ENCODE assay signal across 12 cellular contexts in the genomic region with DNA sequence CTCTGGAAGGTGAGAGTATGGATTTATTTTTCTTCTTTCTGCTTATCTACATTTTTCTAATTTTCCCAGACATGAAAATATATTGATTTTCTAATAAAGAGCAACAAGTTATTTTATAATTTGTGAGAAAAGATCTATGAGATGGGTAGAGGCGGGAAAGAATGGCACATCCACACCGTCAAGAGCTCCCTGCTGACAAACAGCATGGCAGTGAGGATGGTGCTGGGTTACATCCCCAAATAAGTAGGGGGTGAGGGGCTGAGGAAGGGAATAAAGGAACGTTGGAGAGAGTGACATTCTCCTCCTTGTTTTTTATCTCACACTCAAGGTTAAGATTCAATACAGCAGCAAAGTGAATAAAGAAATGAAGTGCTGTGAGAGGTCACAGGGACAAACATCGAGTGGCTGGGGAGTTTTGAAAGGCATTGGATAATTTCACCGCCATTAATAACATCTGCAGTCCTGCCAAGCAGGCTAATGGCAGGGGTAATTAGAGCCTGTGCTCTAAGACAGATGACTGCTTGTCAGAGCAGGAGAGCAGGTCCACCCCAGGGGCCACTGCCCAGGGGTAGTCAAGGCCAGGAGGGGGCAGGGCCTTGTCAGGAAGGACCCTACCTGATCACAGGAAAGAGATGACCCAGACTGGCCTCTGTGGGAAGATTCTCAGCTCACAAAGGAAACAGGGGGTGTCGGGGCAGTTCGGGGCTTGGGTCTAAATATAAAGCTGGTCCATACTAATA.
"Had no signal": no experiment of that assay in that cellular context is flagged by ENCODE, and none has a peak within 500 bp of the region (broad histone marks: within the 10 kb centered on the region; RNA-seq: fewer than 3 reads in every experiment).

No MANE protein-coding gene starts in this region.

- ATAC-seq: activated CD4-positive, CD25-positive, alpha-beta regulatory T cell treated with anti-CD3 and anti-CD28 coated beads, Interleukin-2, amount 50 U/mL, for 24 hours; activated T-helper 17 cell treated with anti-CD3 and anti-CD28 coated beads, Interleukin-2, amount 50 U/mL, for 72 hours; natural killer cell; stimulated activated effector memory CD8-positive, alpha-beta T cell treated with anti-CD3 and anti-CD28 coated beads, Interleukin-12 subunit alpha, Interleukin-12 subunit beta, amount 100 ng/mL, for 72 hours had no signal

- H3K4me1 ChIP-seq: thyroid gland had no signal

- H3K36me3 ChIP-seq: left ventricle myocardium inferior, thyroid gland had no signal

- H3K27ac ChIP-seq: epithelial cell of prostate, left ventricle myocardium inferior, thyroid gland had no signal

- H3K4me3 ChIP-seq: left ventricle myocardium inferior, thyroid gland had no signal

- H3K27me3 ChIP-seq: thyroid gland had no signal

- H3K4me3 Mint-ChIP-seq: activated naive CD4-positive, alpha-beta T cell treated with anti-CD3 and anti-CD28 coated beads for 36 hours; activated T-helper 17 cell treated with anti-CD3 and anti-CD28 coated beads, Interleukin-2, amount 50 U/mL, for 72 hours; memory B cell; natural killer cell; stimulated activated effector memory CD8-positive, alpha-beta T cell treated with anti-CD3 and anti-CD28 coated beads, Interleukin-12 subunit alpha, Interleukin-12 subunit beta, amount 100 ng/mL, for 72 hours had no signal

- H3K4me1 Mint-ChIP-seq: activated T-helper 17 cell treated with anti-CD3 and anti-CD28 coated beads, Interleukin-2, amount 50 U/mL, for 72 hours; memory B cell; natural killer cell; stimulated activated effector memory CD8-positive, alpha-beta T cell treated with anti-CD3 and anti-CD28 coated beads, Interleukin-12 subunit alpha, Interleukin-12 subunit beta, amount 100 ng/mL, for 72 hours had no signal

- DNase-seq: activated CD4-positive, alpha-beta T cell treated with anti-CD3 and anti-CD28 coated beads, Interleukin-2, amount 50 U/mL, for 4 hours; activated naive CD4-positive, alpha-beta T cell treated with anti-CD3 and anti-CD28 coated beads for 36 hours; kidney; left ventricle myocardium inferior; natural killer cell; posterior cingulate gyrus; thyroid gland had no signal

- H3K27ac Mint-ChIP-seq: activated naive CD4-positive, alpha-beta T cell treated with anti-CD3 and anti-CD28 coated beads for 36 hours; activated T-helper 17 cell treated with anti-CD3 and anti-CD28 coated beads, Interleukin-2, amount 50 U/mL, for 72 hours; memory B cell; natural killer cell; stimulated activated effector memory CD8-positive, alpha-beta T cell treated with anti-CD3 and anti-CD28 coated beads, Interleukin-12 subunit alpha, Interleukin-12 subunit beta, amount 100 ng/mL, for 72 hours had no signal

- H3K36me3 Mint-ChIP-seq: memory B cell; stimulated activated effector memory CD8-positive, alpha-beta T cell treated with anti-CD3 and anti-CD28 coated beads, Interleukin-12 subunit alpha, Interleukin-12 subunit beta, amount 100 ng/mL, for 72 hours had no signal

- H3K9me3 Mint-ChIP-seq: memory B cell had no signal
